Comparison of ENCODE assay signal across 22 cellular contexts in the genomic region with DNA sequence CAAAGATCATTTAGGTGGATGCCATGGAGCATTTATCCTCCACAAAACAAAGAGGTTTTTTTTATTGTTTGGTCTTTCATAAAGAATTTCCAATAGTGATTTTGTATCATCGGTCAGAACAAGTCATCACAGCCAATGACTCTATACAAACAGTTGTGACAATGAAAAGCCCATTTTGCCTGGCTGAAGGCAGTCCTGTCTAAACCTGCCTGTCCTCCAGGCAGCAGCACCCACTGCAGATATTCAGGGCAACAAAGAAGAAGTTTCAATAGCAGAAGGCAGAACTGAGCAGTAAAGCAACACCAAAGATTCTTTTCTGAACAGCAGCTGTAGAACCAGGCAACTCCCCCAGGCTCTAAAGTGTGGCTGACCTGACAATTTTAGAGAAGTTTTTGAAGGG.
"Had no signal": no experiment of that assay in that cellular context is flagged by ENCODE, and none has a peak within 500 bp of the region (broad histone marks: within the 10 kb centered on the region; RNA-seq: fewer than 3 reads in every experiment).

No MANE protein-coding gene starts in this region.

- H3K9me3 ChIP-seq: mucosa of descending colon, right atrium auricular region, sigmoid colon, testis, tibial nerve, upper lobe of right lung, vagina had no signal

- DNase-seq: effector memory CD8-positive, alpha-beta T cell; foreskin melanocyte; head of caudate nucleus; hippocampal formation; kidney glomerular epithelial cell; mucosa of descending colon; naive thymus-derived CD8-positive, alpha-beta T cell; posterior cingulate gyrus; sigmoid colon; stimulated activated CD4-positive, alpha-beta T cell treated with anti-CD3 and anti-CD28 coated beads, Interleukin-2, amount 100 ng/mL, for 24 hours; stimulated activated CD4-positive, alpha-beta T cell treated with anti-CD3 and anti-CD28 coated beads, Interleukin-4, amount 100 ng/mL, for 4 hours; stimulated activated naive B cell treated with anti-CD40 and anti-IgM and Interleukin-4, amounts not matched to agents 10 μg/mL and 1 μg/mL and 100 μg/mL, for 72 hours; stimulated activated naive CD8-positive, alpha-beta T cell treated with anti-CD3 and anti-CD28 coated beads, Interleukin-15, amount 100 ng/mL, for 72 hours; testis; upper lobe of right lung had no signal

- H3K27me3 ChIP-seq: right atrium auricular region, sigmoid colon, testis, tibial nerve, upper lobe of right lung, vagina had no signal

- H3K9me3 Mint-ChIP-seq: neural crest cell; stimulated activated naive B cell treated with anti-CD40 and anti-IgM and Interleukin-4, amounts not matched to agents 10 μg/mL and 1 μg/mL and 100 μg/mL, for 72 hours had no signal

- H3K4me3 ChIP-seq: mucosa of descending colon, right atrium auricular region, sigmoid colon, skin epidermis, testis, tibial nerve, upper lobe of right lung, vagina had no signal

- H3K27ac ChIP-seq: right atrium auricular region, skin epidermis, testis, tibial nerve, upper lobe of right lung, vagina had no signal

- H3K36me3 ChIP-seq: right atrium auricular region, sigmoid colon, tibial nerve, upper lobe of right lung, vagina had no signal

- H3K4me1 ChIP-seq: right atrium auricular region, testis, tibial nerve, upper lobe of right lung, vagina had no signal

- ATAC-seq: effector memory CD8-positive, alpha-beta T cell; left lobe of liver; mucosa of descending colon; naive thymus-derived CD8-positive, alpha-beta T cell; stimulated activated naive B cell treated with anti-CD40 and anti-IgM and Interleukin-4, amounts not matched to agents 10 μg/mL and 1 μg/mL and 100 μg/mL, for 72 hours; stimulated activated naive CD8-positive, alpha-beta T cell treated with anti-CD3 and anti-CD28 coated beads, Interleukin-15, amount 100 ng/mL, for 72 hours; upper lobe of right lung had no signal

- H3K4me3 Mint-ChIP-seq: dendritic cell treated with granulocyte-macrophage colony-stimulating factor and Interleukin-4, amounts not matched to agents 40 ng/mL and 50 ng/mL, for 4 days; effector memory CD8-positive, alpha-beta T cell; naive thymus-derived CD8-positive, alpha-beta T cell; neural crest cell; stimulated activated naive B cell treated with anti-CD40 and anti-IgM and Interleukin-4, amounts not matched to agents 10 μg/mL and 1 μg/mL and 100 μg/mL, for 72 hours; stimulated activated naive CD8-positive, alpha-beta T cell treated with anti-CD3 and anti-CD28 coated beads, Interleukin-15, amount 100 ng/mL, for 72 hours had no signal

- H3K27ac Mint-ChIP-seq: dendritic cell treated with granulocyte-macrophage colony-stimulating factor and Interleukin-4, amounts not matched to agents 40 ng/mL and 50 ng/mL, for 4 days; effector memory CD8-positive, alpha-beta T cell; naive thymus-derived CD8-positive, alpha-beta T cell; stimulated activated naive B cell treated with anti-CD40 and anti-IgM and Interleukin-4, amounts not matched to agents 10 μg/mL and 1 μg/mL and 100 μg/mL, for 72 hours; stimulated activated naive CD8-positive, alpha-beta T cell treated with anti-CD3 and anti-CD28 coated beads, Interleukin-15, amount 100 ng/mL, for 72 hours had no signal

- H3K36me3 Mint-ChIP-seq: naive thymus-derived CD8-positive, alpha-beta T cell; stimulated activated naive B cell treated with anti-CD40 and anti-IgM and Interleukin-4, amounts not matched to agents 10 μg/mL and 1 μg/mL and 100 μg/mL, for 72 hours had no signal

- H3K4me1 Mint-ChIP-seq: naive thymus-derived CD8-positive, alpha-beta T cell; stimulated activated naive B cell treated with anti-CD40 and anti-IgM and Interleukin-4, amounts not matched to agents 10 μg/mL and 1 μg/mL and 100 μg/mL, for 72 hours; stimulated activated naive CD8-positive, alpha-beta T cell treated with anti-CD3 and anti-CD28 coated beads, Interleukin-15, amount 100 ng/mL, for 72 hours had no signal

- H3K27me3 Mint-ChIP-seq: dendritic cell treated with granulocyte-macrophage colony-stimulating factor and Interleukin-4, amounts not matched to agents 40 ng/mL and 50 ng/mL, for 4 days; stimulated activated naive B cell treated with anti-CD40 and anti-IgM and Interleukin-4, amounts not matched to agents 10 μg/mL and 1 μg/mL and 100 μg/mL, for 72 hours; stimulated activated naive CD8-positive, alpha-beta T cell treated with anti-CD3 and anti-CD28 coated beads, Interleukin-15, amount 100 ng/mL, for 72 hours had no signal
